ENCODE assay signal across 29 cellular contexts in genomic region chr3:63034106-63034505, GRCh38.
"Had no signal": no experiment of that assay in that cellular context is flagged by ENCODE, and none has a peak within 500 bp of the region (broad histone marks: within the 10 kb centered on the region; RNA-seq: fewer than 3 reads in every experiment).

No MANE protein-coding gene starts in this region.

- H3K4me3 ChIP-seq: pancreas, prostate gland, right lobe of liver, sigmoid colon, skin epidermis, smooth muscle cell, spleen, stomach, thoracic aorta, thyroid gland, tibial nerve, upper lobe of left lung, vagina had no signal

- H3K4me2 ChIP-seq: smooth muscle cell had no signal

- H3K27ac Mint-ChIP-seq: naive thymus-derived CD8-positive, alpha-beta T cell; natural killer cell treated with Interleukin-12 subunit alpha and Interleukin-12 subunit beta and Interleukin-15 and Interleukin-18, amount 100 ng/mL, for 72 hours; nephron progenitor cell; stimulated activated memory B cell treated with anti-CD40 and anti-IgM and Interleukin-4, amounts not matched to agents 10 μg/mL and 1 μg/mL and 100 μg/mL, for 72 hours; stimulated activated naive CD8-positive, alpha-beta T cell treated with anti-CD3 and anti-CD28 coated beads, Interleukin-15, Interleukin-2, amounts not matched to agents 100 ng/mL and 50 ng/mL, for 24 hours had no signal

- ATAC-seq: naive thymus-derived CD8-positive, alpha-beta T cell; natural killer cell treated with Interleukin-12 subunit alpha and Interleukin-12 subunit beta and Interleukin-15 and Interleukin-18, amount 100 ng/mL, for 72 hours; pancreas; right cardiac atrium; right lobe of liver; stimulated activated memory B cell treated with anti-CD40 and anti-IgM and Interleukin-4, amounts not matched to agents 10 μg/mL and 1 μg/mL and 100 μg/mL, for 72 hours had no signal

- H3K4me1 ChIP-seq: pancreas, prostate gland, right lobe of liver, sigmoid colon, spleen, stomach, thyroid gland, tibial nerve, upper lobe of left lung, vagina had no signal

- H3K27me3 Mint-ChIP-seq: natural killer cell treated with Interleukin-12 subunit alpha and Interleukin-12 subunit beta and Interleukin-15 and Interleukin-18, amount 100 ng/mL, for 72 hours; stimulated activated memory B cell treated with anti-CD40 and anti-IgM and Interleukin-4, amounts not matched to agents 10 μg/mL and 1 μg/mL and 100 μg/mL, for 72 hours; stimulated activated naive CD8-positive, alpha-beta T cell treated with anti-CD3 and anti-CD28 coated beads, Interleukin-15, Interleukin-2, amounts not matched to agents 100 ng/mL and 50 ng/mL, for 24 hours had no signal

- H3K36me3 Mint-ChIP-seq: naive thymus-derived CD8-positive, alpha-beta T cell; stimulated activated memory B cell treated with anti-CD40 and anti-IgM and Interleukin-4, amounts not matched to agents 10 μg/mL and 1 μg/mL and 100 μg/mL, for 72 hours had no signal

- H3K4me1 Mint-ChIP-seq: naive thymus-derived CD8-positive, alpha-beta T cell; nephron progenitor cell; stimulated activated memory B cell treated with anti-CD40 and anti-IgM and Interleukin-4, amounts not matched to agents 10 μg/mL and 1 μg/mL and 100 μg/mL, for 72 hours had no signal

- H3K27ac ChIP-seq: neutrophil, pancreas, prostate gland, right lobe of liver, sigmoid colon, skin epidermis, spleen, stomach, thoracic aorta, thyroid gland, tibial nerve, upper lobe of left lung, vagina had no signal

- DNase-seq: naive thymus-derived CD8-positive, alpha-beta T cell; nephron progenitor cell; nucleus accumbens; pancreas; right cardiac atrium; right lobe of liver; sigmoid colon; spleen; stimulated activated CD4-positive, alpha-beta T cell treated with anti-CD3 and anti-CD28 coated beads, Interleukin-12 subunit alpha, Interleukin-12 subunit beta, amount 100 ng/mL, for 4 hours; stimulated activated CD4-positive, alpha-beta T cell treated with anti-CD3 and anti-CD28 coated beads, Interleukin-1b, Interleukin-23, amount 100 ng/mL, for 48 hours; stimulated activated CD4-positive, alpha-beta T cell treated with anti-CD3 and anti-CD28 coated beads, Interleukin-4, amount 100 ng/mL, for 1 hour; stimulated activated CD4-positive, alpha-beta T cell treated with anti-CD3 and anti-CD28 coated beads, Interleukin-4, amount 100 ng/mL, for 4 hours; stimulated activated CD8-positive, alpha-beta memory T cell treated with anti-CD3 and anti-CD28 coated beads, Interleukin-4, amount 100 ng/mL, for 48 hours; stimulated activated naive CD4-positive, alpha-beta T cell; stomach; thyroid gland; trophoblast cell; upper lobe of left lung had no signal

- H3K9me3 Mint-ChIP-seq: neural crest cell; stimulated activated memory B cell treated with anti-CD40 and anti-IgM and Interleukin-4, amounts not matched to agents 10 μg/mL and 1 μg/mL and 100 μg/mL, for 72 hours; stimulated activated naive CD8-positive, alpha-beta T cell treated with anti-CD3 and anti-CD28 coated beads, Interleukin-15, Interleukin-2, amounts not matched to agents 100 ng/mL and 50 ng/mL, for 24 hours had no signal

- H3K36me3 ChIP-seq: neutrophil, pancreas, prostate gland, right lobe of liver, sigmoid colon, spleen, stomach, thoracic aorta, thyroid gland, tibial nerve, upper lobe of left lung, vagina had no signal

- H3K27me3 ChIP-seq: neutrophil, pancreas, right lobe of liver, sigmoid colon, spleen, stomach, thyroid gland, tibial nerve, upper lobe of left lung, vagina had no signal

- H3K9me3 ChIP-seq: neutrophil, pancreas, prostate gland, right lobe of liver, sigmoid colon, spleen, stomach, thoracic aorta, thyroid gland, tibial nerve, upper lobe of left lung, vagina had no signal

- H3K4me3 Mint-ChIP-seq: naive thymus-derived CD8-positive, alpha-beta T cell; natural killer cell treated with Interleukin-12 subunit alpha and Interleukin-12 subunit beta and Interleukin-15 and Interleukin-18, amount 100 ng/mL, for 72 hours; nephron progenitor cell; neural crest cell; stimulated activated memory B cell treated with anti-CD40 and anti-IgM and Interleukin-4, amounts not matched to agents 10 μg/mL and 1 μg/mL and 100 μg/mL, for 72 hours; stimulated activated naive CD8-positive, alpha-beta T cell treated with anti-CD3 and anti-CD28 coated beads, Interleukin-15, Interleukin-2, amounts not matched to agents 100 ng/mL and 50 ng/mL, for 24 hours had no signal
